Comparison of ENCODE assay signal across 9 cellular contexts in the genomic region with DNA sequence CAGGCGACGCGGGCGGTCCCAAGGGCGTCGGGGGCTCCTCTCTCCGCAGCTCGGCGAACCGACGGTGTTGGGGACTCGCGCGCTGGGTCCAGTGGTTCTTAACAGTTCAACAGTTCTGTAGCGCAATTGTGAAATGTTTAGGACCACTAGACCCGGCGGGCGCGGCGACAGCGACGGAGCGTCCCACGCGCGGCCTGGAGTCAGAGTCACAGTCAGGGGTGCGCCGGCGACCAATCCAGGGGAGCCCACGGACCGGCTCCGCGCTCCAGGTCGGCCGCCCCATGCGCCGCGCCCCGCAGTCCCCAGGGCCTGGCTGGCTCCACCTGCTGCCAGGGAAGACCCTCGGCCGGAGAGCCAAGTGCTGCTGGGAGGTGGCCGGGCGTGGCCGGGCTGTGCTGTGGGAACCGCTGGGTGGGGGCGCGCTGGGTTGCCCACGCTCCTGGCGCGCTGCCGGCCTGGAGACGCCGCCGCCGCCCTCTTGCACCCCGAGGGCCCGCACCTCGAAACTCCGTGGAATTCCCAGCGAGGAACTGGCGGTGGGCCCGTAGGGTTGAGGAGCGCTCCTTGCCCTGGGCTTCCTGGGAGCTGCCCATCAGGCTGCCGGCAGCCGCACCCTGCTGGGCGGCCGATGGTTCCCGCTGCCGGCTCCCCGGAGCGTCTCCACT. TPM values are rescaled to one million over a fixed set of nuclear protein-coding genes. Genes with fewer than 3 reads are reported as not detected.
DNase-seq lines count a peak whose midpoint lies in the region; ATAC-seq and TF ChIP-seq lines count a peak whose summit lies in the region.
"Had no signal": no experiment of that assay in that cellular context is flagged by ENCODE, and none has a peak within 500 bp of the region (broad histone marks: within the 10 kb centered on the region; RNA-seq: fewer than 3 reads in every experiment).

No MANE protein-coding gene starts in this region.

- no peak overlapping the region for H4K91ac ChIP-seq in neuronal stem cell (ENCODE audit: low read depth, low read length, poor library complexity)

- peak overlapping the region; percentile 50 for H3K4me3 ChIP-seq in LNCaP clone FGC (ENCODE audit: low read depth, low read length)
- peak overlapping the region; percentile 19 for H3K4me3 ChIP-seq in cardiac muscle cell
- peak overlapping the region in 1 of 2 donors; percentile 68 for H3K4me3 ChIP-seq in neuronal stem cell (ENCODE audit: low read length in 2 of 2)

- H2BK5ac ChIP-seq in neuronal stem cell (ENCODE audit: low read length) = peak overlapping the region; percentile 53

- H3K36me3 ChIP-seq in cardiac muscle cell (no peaks in the 10 kb centered on the region), neuronal stem cell (replicated peaks in 1 of 2; ENCODE audit: control insufficient read depth in 2 of 2, insufficient read depth in 2 of 2, low read length in 2 of 2) (no peaks in the 10 kb centered on the region)

- H4K8ac ChIP-seq in neuronal stem cell (ENCODE audit: low read depth, low read length) = no peak overlapping the region

- no CpG with 5 or more reads among the region's 71 CpGs for WGBS in neuronal stem cell (ENCODE audit: extremely low coverage in 2 of 2, insufficient read length in 2 of 2, insufficient replicate concordance in 1 of 2), 2 donors

- no peaks in the 10 kb centered on the region for H3K4me1 ChIP-seq in cardiac muscle cell (ENCODE audit: low read depth)
- no peaks in the 10 kb centered on the region for H3K4me1 ChIP-seq in neuronal stem cell (ENCODE audit: control insufficient read depth in 2 of 2, insufficient read depth in 1 of 2, low read depth in 1 of 2, low read length in 2 of 2)

- H3K14ac ChIP-seq in neuronal stem cell (ENCODE audit: low read length) = peak overlapping the region; percentile 38

- ATAC-seq in GM19324 (IDR thresholded peaks at IDR 0.05; ENCODE audit: low FRiP score, unreplicated experiment) = no peak

- H2AFZ ChIP-seq in neuronal stem cell (ENCODE audit: low read length) = no peak overlapping the region

- H3K27me3 ChIP-seq in cardiac muscle cell (peaks cover 83% of the 10 kb centered on the region), neuronal stem cell (ENCODE audit: control insufficient read depth in 3 of 3, insufficient read depth in 3 of 3, low read depth in 1 of 3, low read length in 3 of 3) (peaks cover 19 to 88% (median 46%) of the 10 kb centered on the region in 3 experiments)

- H3K79me1 ChIP-seq in neuronal stem cell (ENCODE audit: low read depth, low read length) = no peaks in the 10 kb centered on the region

- peak overlapping the region; percentile 96 for H3K18ac ChIP-seq in neuronal stem cell (ENCODE audit: low read length)

- no peak overlapping the region for H3K4ac ChIP-seq in neuronal stem cell (ENCODE audit: low read length)

- peak overlapping the region; percentile 63 for H2AK5ac ChIP-seq in neuronal stem cell (ENCODE audit: low read depth, low read length)

- no peak overlapping the region for H2BK120ac ChIP-seq in neuronal stem cell (ENCODE audit: low read depth, low read length)

- TF ChIP-seq CTCF in C4-2B (conservative IDR thresholded peaks at IDR 0.05) (no peak), LNCaP clone FGC (IDR thresholded peaks at IDR 0.05; ENCODE audit: control insufficient read depth, extremely low read depth, insufficient read depth) (no peak), cardiac muscle cell (IDR thresholded peaks at IDR 0.05; ENCODE audit: low read depth, low read length) (no peak)

- H2BK12ac ChIP-seq in neuronal stem cell (ENCODE audit: low read length) = peak overlapping the region; percentile 41

- H3K27ac ChIP-seq in C4-2B (peak overlapping the region; percentile 80), cardiac muscle cell (no peak overlapping the region), neuronal stem cell (replicated peaks; ENCODE audit: low read length) (no peak overlapping the region)

- H3K4me2 ChIP-seq in neuronal stem cell (ENCODE audit: insufficient read depth, low read length, poor library complexity, severe bottlenecking) = peak overlapping the region; percentile 96

- H2BK15ac ChIP-seq in neuronal stem cell (ENCODE audit: low read length) = peak overlapping the region; percentile 67

- peak overlapping the region; percentile 89 for H3K23ac ChIP-seq in neuronal stem cell (ENCODE audit: low read depth, low read length, poor library complexity)

- H3K9me3 ChIP-seq in cardiac muscle cell (ENCODE audit: low read depth) (no peaks in the 10 kb centered on the region), neuronal stem cell (replicated peaks in 1 of 2; ENCODE audit: control insufficient read depth in 2 of 2, insufficient read depth in 1 of 2, low read depth in 1 of 2, low read length in 2 of 2) (peaks cover 0 to 2% of the 10 kb centered on the region in 2 donors)

- DNase-seq in LNCaP clone FGC (ENCODE audit: low read depth) (no peak), cardiac muscle cell (ENCODE audit: low read depth in 1 of 2, low spot score in 1 of 2) (no peak), neuronal stem cell (ENCODE audit: low spot score) (no peak), kidney glomerular epithelial cell (lab: John Stamatoyannopoulos, UW) (no peak), D341Med (ENCODE audit: low spot score) (no peak), NOMO-1 treated with DMSO at 0.1 percent for 48 hours (lab: John Stamatoyannopoulos, UW; ENCODE audit: unreplicated experiment) (no peak)
- DNase-seq: NCI-H2227 treated with DMSO at 0.1 percent for 48 hours had no signal

- peak overlapping the region; percentile 77 for H3K9ac ChIP-seq in neuronal stem cell (ENCODE audit: low read depth, low read length, poor library complexity)

RNA-seq across cellular contexts. Expression of a gene that starts 20.9 kb away (rescaled TPM):
- total RNA-seq in cardiac muscle cell = 38.3 and 74.9 TPM in 2 replicates
- polyA plus RNA-seq in cardiac muscle cell = 9.9 and 19.5 TPM in 2 replicates
- polyA plus RNA-seq in neuronal stem cell (2013, experiment 1 of 2) = 14.6 TPM
- 14.0 TPM for polyA plus RNA-seq in neuronal stem cell (2013, experiment 2 of 2)

RNA-seq across cellular contexts. Expression of a gene that starts 32.0 kb away (rescaled TPM):
- total RNA-seq in cardiac muscle cell = 1.8 and 7.3 TPM in 2 replicates
- 3.4 and 8.8 TPM in 2 replicates for polyA plus RNA-seq in cardiac muscle cell
- polyA plus RNA-seq in neuronal stem cell (2013, experiment 1 of 2) = 0.10 TPM
- 0.12 TPM for polyA plus RNA-seq in neuronal stem cell (2013, experiment 2 of 2)
